ENCODE assay signal across 30 cellular contexts in the genomic region with DNA sequence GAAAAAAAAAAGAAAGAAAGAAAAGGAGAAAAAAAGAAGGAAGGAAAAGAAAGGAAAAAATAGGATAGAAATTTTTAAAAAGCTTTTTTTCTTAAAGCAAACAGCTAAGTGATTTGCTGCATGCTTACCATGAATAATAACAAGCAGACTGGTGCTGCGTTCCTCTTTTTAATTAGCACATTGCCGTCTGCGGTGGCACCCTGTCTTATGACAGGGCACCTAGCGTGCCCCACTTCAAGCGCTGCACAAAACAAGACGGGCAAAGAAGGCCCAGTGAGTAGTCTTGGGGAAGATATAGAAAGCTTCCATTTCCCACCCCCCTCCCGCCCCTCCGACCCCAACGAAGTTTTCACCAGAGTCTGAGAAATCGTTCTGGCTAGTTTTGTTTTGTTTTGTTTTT.
DNase-seq lines count a peak whose midpoint lies in the region; ATAC-seq and TF ChIP-seq lines count a peak whose summit lies in the region.
"Had no signal": no experiment of that assay in that cellular context is flagged by ENCODE, and none has a peak within 500 bp of the region (broad histone marks: within the 10 kb centered on the region; RNA-seq: fewer than 3 reads in every experiment).

No MANE protein-coding gene starts in this region.

- no peak for TF ChIP-seq CTCF in dorsolateral prefrontal cortex (IDR thresholded peaks at IDR 0.05 in 54 of 56, conservative IDR thresholded peaks at IDR 0.05 in 2 of 56; ENCODE audit: low read depth in 1 of 56, partially characterized antibody in 56 of 56)
- TF ChIP-seq CTCF in nephron (IDR thresholded peaks at IDR 0.05; ENCODE audit: unreplicated experiment in 3 of 3): no peak

- peak overlapping the region in 2 of 3 experiments; percentile 10 to 51 for H3K27ac Mint-ChIP-seq in nephron
- H3K27ac Mint-ChIP-seq: activated naive CD8-positive, alpha-beta T cell treated with anti-CD3 and anti-CD28 coated beads for 36 hours; CD4-positive, alpha-beta T cell; natural killer cell treated with Interleukin-12 subunit alpha and Interleukin-12 subunit beta and Interleukin-15 and Interleukin-18, amount 100 ng/mL, for 72 hours; T-helper 2 cell treated with Interferon-gamma antibody and Interleukin-4, amounts not matched to agents 5 μg/mL and 100 μg/mL, for 36 hours had no signal

- no peak for ATAC-seq in esophagus mucosa
- ATAC-seq in GM21360 (IDR thresholded peaks at IDR 0.05; ENCODE audit: unreplicated experiment): no peak
- ATAC-seq: HepG2; left ventricle myocardium superior; natural killer cell treated with Interleukin-12 subunit alpha and Interleukin-12 subunit beta and Interleukin-15 and Interleukin-18, amount 100 ng/mL, for 72 hours; right cardiac atrium had no signal

- peaks cover 60% of the 10 kb centered on the region for H3K4me1 Mint-ChIP-seq in nephron
- H3K4me1 Mint-ChIP-seq: activated naive CD8-positive, alpha-beta T cell treated with anti-CD3 and anti-CD28 coated beads for 36 hours; central memory CD8-positive, alpha-beta T cell had no signal

- peaks cover 8% of the 10 kb centered on the region for H3K9me3 Mint-ChIP-seq in nephron
- H3K9me3 Mint-ChIP-seq: activated naive CD8-positive, alpha-beta T cell treated with anti-CD3 and anti-CD28 coated beads for 36 hours; CD4-positive, alpha-beta T cell had no signal

- no peaks in the 10 kb centered on the region for H3K36me3 Mint-ChIP-seq in nephron (ENCODE audit: low read depth)
- H3K36me3 Mint-ChIP-seq: activated naive CD8-positive, alpha-beta T cell treated with anti-CD3 and anti-CD28 coated beads for 36 hours; natural killer cell treated with Interleukin-12 subunit alpha and Interleukin-12 subunit beta and Interleukin-15 and Interleukin-18, amount 100 ng/mL, for 72 hours had no signal

- peak overlapping the region in 23 of 59 donors; percentile 2 to 42 (median 21) for H3K4me3 ChIP-seq in dorsolateral prefrontal cortex
- H3K4me3 ChIP-seq: ascending aorta had no signal

- intact Hi-C loops in dorsolateral prefrontal cortex (cut with DNase I) (loop anchor here in 1 of 2 donors (10.0 kb wide), 1 partner anchor 112 kb away; no protein-coding TSS in a partner anchor), cardiac septum (cut with DNase I) (no loop called here)

- no peak overlapping the region for H3K4me3 Mint-ChIP-seq in nephron
- H3K4me3 Mint-ChIP-seq: activated naive CD8-positive, alpha-beta T cell treated with anti-CD3 and anti-CD28 coated beads for 36 hours; CD4-positive, alpha-beta T cell; central memory CD8-positive, alpha-beta T cell; natural killer cell treated with Interleukin-12 subunit alpha and Interleukin-12 subunit beta and Interleukin-15 and Interleukin-18, amount 100 ng/mL, for 72 hours; T-helper 2 cell treated with Interferon-gamma antibody and Interleukin-4, amounts not matched to agents 5 μg/mL and 100 μg/mL, for 36 hours had no signal

- no peaks in the 10 kb centered on the region for H3K27me3 ChIP-seq in dorsolateral prefrontal cortex
- H3K27me3 ChIP-seq: ascending aorta had no signal

- DNase-seq in Ammon's horn (ENCODE audit: low spot score) (peak; percentile 40), NOMO-1 treated with dmso at 0.1 percent for 144 hours (lab: John Stamatoyannopoulos, UW; ENCODE audit: unreplicated experiment) (peak; percentile 17), dorsolateral prefrontal cortex (no peak), cardiac septum (ENCODE audit: low spot score) (no peak), NCI-H82 treated with DMSO at 0.1 percent for 48 hours (lab: John Stamatoyannopoulos, UW; ENCODE audit: unreplicated experiment) (no peak)
- DNase-seq: 8988T; activated CD4-positive, alpha-beta T cell treated with anti-CD3 and anti-CD28 coated beads for 48 hours; activated CD8-positive, alpha-beta memory T cell treated with anti-CD3 and anti-CD28 coated beads for 24 hours; activated effector memory CD4-positive, alpha-beta T cell treated with anti-CD3 and anti-CD28 coated beads, Interleukin-2, amount 50 U/mL, for 16 hours; activated naive CD8-positive, alpha-beta T cell treated with anti-CD3 and anti-CD28 coated beads for 36 hours; CD4-positive, alpha-beta T cell; islet precursor cell; left ventricle myocardium superior; NCI-H1105; NCI-H2029; NCI-H226; NCI-H748 treated with DMSO at 0.1 percent for 48 hours; right cardiac atrium; SK-N-SH; stimulated activated CD4-positive, alpha-beta T cell treated with anti-CD3 and anti-CD28 coated beads, Interleukin-4, amount 100 ng/mL, for 4 hours; stimulated activated naive CD4-positive, alpha-beta T cell had no signal

- H3K27ac ChIP-seq in dorsolateral prefrontal cortex: peak overlapping the region; percentile 74 to 98 (median 94)
- H3K27ac ChIP-seq: ascending aorta, parathyroid adenoma had no signal

- H3K27me3 Mint-ChIP-seq in nephron (ENCODE audit: low read depth): peaks cover 3% of the 10 kb centered on the region
- H3K27me3 Mint-ChIP-seq: CD4-positive, alpha-beta T cell; central memory CD8-positive, alpha-beta T cell had no signal

Comparison
In these comparisons a context has a peak if more than half of its experiments do, and no peak if none do; other contexts are left out.
1. DNase-seq: peak in Ammon's horn (single experiment) and NOMO-1 treated with dmso at 0.1 percent for 144 hours (single experiment); none in dorsolateral prefrontal cortex (0 of 10), cardiac septum (single experiment) and NCI-H82 treated with DMSO at 0.1 percent for 48 hours (single experiment).